ENCODE assay signal across 12 cellular contexts in the genomic region with DNA sequence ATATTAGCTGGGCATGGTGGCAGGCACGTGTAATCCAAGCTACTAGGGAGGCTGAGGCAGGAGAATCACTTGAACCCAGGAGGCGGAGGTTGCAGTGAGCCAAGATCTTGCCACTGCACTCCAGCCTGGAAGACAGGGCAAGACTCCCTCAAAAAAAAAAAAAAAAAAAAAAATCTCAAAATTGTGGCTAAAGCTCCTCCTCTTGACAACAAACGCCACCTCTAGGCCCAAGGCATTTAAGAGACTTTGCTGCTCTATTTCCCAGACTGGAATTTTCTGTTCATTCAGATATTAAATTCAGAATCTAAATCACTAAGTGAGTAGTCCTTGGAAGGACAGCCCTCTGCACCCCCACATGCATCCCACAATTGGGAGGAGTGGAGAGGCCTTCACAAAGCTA. TPM values are rescaled to one million over a fixed set of nuclear protein-coding genes. Genes with fewer than 3 reads are reported as not detected.
A peak's percentile ranks its signal among the peaks of the same experiment; 100 is the strongest.
DNase-seq lines count a peak whose midpoint lies in the region; ATAC-seq and TF ChIP-seq lines count a peak whose summit lies in the region.
"Had no signal": no experiment of that assay in that cellular context is flagged by ENCODE, and none has a peak within 500 bp of the region (broad histone marks: within the 10 kb centered on the region; RNA-seq: fewer than 3 reads in every experiment).

No MANE protein-coding gene starts in this region.

- CTCF ChIA-PET in activated CD4-positive, alpha-beta memory T cell treated with anti-CD3 and anti-CD28 coated beads for 36 hours (lab: Charles Lee), result no interaction called here

- POLR2A ChIA-PET in activated CD4-positive, alpha-beta memory T cell treated with anti-CD3 and anti-CD28 coated beads for 36 hours (lab: Charles Lee), result interaction anchor here (0.7 to 2.6 kb wide), 2 partner anchors 33 to 98 kb away, joined by 3 to 19 read pairs; partner anchors contain the start of gene RBM25

- H3K9me3 Mint-ChIP-seq in activated T-cell treated with anti-CD3 and anti-CD28 coated beads, Interleukin-2, amount 50 U/mL, for 72 hours, result no peaks in the 10 kb centered on the region
- no peaks in the 10 kb centered on the region for H3K9me3 Mint-ChIP-seq in activated CD4-positive, alpha-beta memory T cell treated with anti-CD3 and anti-CD28 coated beads for 36 hours
- no peaks in the 10 kb centered on the region for H3K9me3 Mint-ChIP-seq in stimulated activated naive CD8-positive, alpha-beta T cell treated with anti-CD3 and anti-CD28 coated beads, Interleukin-15, amount 100 ng/mL, for 72 hours
- H3K9me3 Mint-ChIP-seq: CD14-positive monocyte had no signal

- peak; percentile 17 for TF ChIP-seq CTCF in foreskin keratinocyte (conservative IDR thresholded peaks at IDR 0.05)

- intact Hi-C loops in activated CD4-positive, alpha-beta memory T cell treated with anti-CD3 and anti-CD28 coated beads for 36 hours (cut with micrococcal nuclease), result no loop called here

- peaks cover 7 to 18% of the 10 kb centered on the region in 2 donors for H3K36me3 Mint-ChIP-seq in activated T-cell treated with anti-CD3 and anti-CD28 coated beads, Interleukin-2, amount 50 U/mL, for 72 hours (ENCODE audit: insufficient read depth in 2 of 2)
- peaks cover 16% of the 10 kb centered on the region for H3K36me3 Mint-ChIP-seq in activated CD4-positive, alpha-beta memory T cell treated with anti-CD3 and anti-CD28 coated beads for 36 hours

- DNase-seq in activated T-cell treated with anti-CD3 and anti-CD28 coated beads, Interleukin-2, amount 50 U/mL, for 72 hours, result no peak
- no peak for DNase-seq in activated T-cell treated with anti-CD3 and anti-CD28 coated beads, Interleukin-2, amount 50 U/mL, for 48 hours
- no peak for DNase-seq in activated CD4-positive, alpha-beta memory T cell treated with anti-CD3 and anti-CD28 coated beads for 36 hours
- DNase-seq in foreskin keratinocyte (no peak), NCI-H82 treated with DMSO at 0.1 percent for 48 hours (lab: John Stamatoyannopoulos, UW; ENCODE audit: unreplicated experiment) (no peak)
- DNase-seq in stimulated activated naive CD8-positive, alpha-beta T cell treated with anti-CD3 and anti-CD28 coated beads, Interleukin-15, amount 100 ng/mL, for 72 hours, result no peak
- DNase-seq: midbrain, Right ventricle myocardium superior had no signal

- no peaks in the 10 kb centered on the region for H3K27me3 ChIP-seq in foreskin keratinocyte
- H3K27me3 ChIP-seq: ascending aorta had no signal

- H3K27ac Mint-ChIP-seq in activated T-cell treated with anti-CD3 and anti-CD28 coated beads, Interleukin-2, amount 50 U/mL, for 72 hours, result no peak overlapping the region
- no peak overlapping the region for H3K27ac Mint-ChIP-seq in activated CD4-positive, alpha-beta memory T cell treated with anti-CD3 and anti-CD28 coated beads for 36 hours
- H3K27ac Mint-ChIP-seq in stimulated activated naive CD8-positive, alpha-beta T cell treated with anti-CD3 and anti-CD28 coated beads, Interleukin-15, amount 100 ng/mL, for 72 hours, result no peak overlapping the region

- H3K4me3 Mint-ChIP-seq in activated T-cell treated with anti-CD3 and anti-CD28 coated beads, Interleukin-2, amount 50 U/mL, for 72 hours, result peak overlapping the region; percentile 86 to 92
- H3K4me3 Mint-ChIP-seq in activated CD4-positive, alpha-beta memory T cell treated with anti-CD3 and anti-CD28 coated beads for 36 hours, result peak overlapping the region; percentile 87
- peak overlapping the region; percentile 93 to 98 for H3K4me3 Mint-ChIP-seq in stimulated activated naive CD8-positive, alpha-beta T cell treated with anti-CD3 and anti-CD28 coated beads, Interleukin-15, amount 100 ng/mL, for 72 hours

- H3K27me3 Mint-ChIP-seq in activated T-cell treated with anti-CD3 and anti-CD28 coated beads, Interleukin-2, amount 50 U/mL, for 72 hours (ENCODE audit: low read depth), result no peaks in the 10 kb centered on the region
- no peaks in the 10 kb centered on the region for H3K27me3 Mint-ChIP-seq in activated CD4-positive, alpha-beta memory T cell treated with anti-CD3 and anti-CD28 coated beads for 36 hours
- no peaks in the 10 kb centered on the region for H3K27me3 Mint-ChIP-seq in stimulated activated naive CD8-positive, alpha-beta T cell treated with anti-CD3 and anti-CD28 coated beads, Interleukin-15, amount 100 ng/mL, for 72 hours

- ATAC-seq in activated T-cell treated with anti-CD3 and anti-CD28 coated beads, Interleukin-2, amount 50 U/mL, for 72 hours (replicated peaks in 1 of 2), result no peak
- ATAC-seq in foreskin keratinocyte (no peak), GM18907 (IDR thresholded peaks at IDR 0.05; ENCODE audit: unreplicated experiment) (no peak), HG03442 (IDR thresholded peaks at IDR 0.05; ENCODE audit: unreplicated experiment) (no peak)
- ATAC-seq in stimulated activated naive CD8-positive, alpha-beta T cell treated with anti-CD3 and anti-CD28 coated beads, Interleukin-15, amount 100 ng/mL, for 72 hours, result no peak

- peaks cover 8% of the 10 kb centered on the region for H3K4me1 ChIP-seq in foreskin keratinocyte

- H3K4me1 Mint-ChIP-seq in activated T-cell treated with anti-CD3 and anti-CD28 coated beads, Interleukin-2, amount 50 U/mL, for 72 hours (ENCODE audit: low read depth), result peaks cover 47% of the 10 kb centered on the region
- H3K4me1 Mint-ChIP-seq in activated CD4-positive, alpha-beta memory T cell treated with anti-CD3 and anti-CD28 coated beads for 36 hours (ENCODE audit: low read depth), result peaks cover 44% of the 10 kb centered on the region
- H3K4me1 Mint-ChIP-seq in stimulated activated naive CD8-positive, alpha-beta T cell treated with anti-CD3 and anti-CD28 coated beads, Interleukin-15, amount 100 ng/mL, for 72 hours, result peaks cover 45% of the 10 kb centered on the region

- no peak overlapping the region for H3K27ac ChIP-seq in foreskin keratinocyte

RNA-seq across cellular contexts. Expression of gene ZFYVE1, which starts 1.4 kb away (rescaled TPM):
- total RNA-seq in activated T-cell treated with anti-CD3 and anti-CD28 coated beads, Interleukin-2, amount 50 U/mL, for 72 hours, result 10 to 100 TPM; 21.5 to 21.7 TPM
- 1 to 10 TPM; 9.9 TPM for total RNA-seq in activated CD4-positive, alpha-beta memory T cell treated with anti-CD3 and anti-CD28 coated beads for 36 hours
- total RNA-seq in foreskin keratinocyte, result 7.2 and 8.6 TPM in 2 replicates
- polyA plus RNA-seq in foreskin keratinocyte, result 4.2 and 5.0 TPM in 2 replicates

RNA-seq across cellular contexts. Expression of gene RBM25, which starts 32.8 kb away (rescaled TPM):
- 10 to 100 TPM; 91.8 to 92.3 TPM for total RNA-seq in activated T-cell treated with anti-CD3 and anti-CD28 coated beads, Interleukin-2, amount 50 U/mL, for 72 hours
- 10 to 100 TPM; 89.6 to 97.9 TPM for total RNA-seq in activated CD4-positive, alpha-beta memory T cell treated with anti-CD3 and anti-CD28 coated beads for 36 hours
- total RNA-seq in foreskin keratinocyte, result 40.0 and 48.4 TPM in 2 replicates
- polyA plus RNA-seq in foreskin keratinocyte, result 18.7 and 24.4 TPM in 2 replicates
